Comparison of ENCODE assay signal across 8 cellular contexts in genomic region chr10:118850418-118851061, GRCh38.
DNase-seq lines count a peak whose midpoint lies in the region; ATAC-seq, FAIRE-seq and TF ChIP-seq lines count a peak whose summit lies in the region.

No MANE protein-coding gene starts in this region.

- H3K4me2 ChIP-seq in fibroblast of lung (ENCODE audit: extremely low read depth, insufficient read depth, low read length): no peak overlapping the region

- no peak overlapping the region for H2AFZ ChIP-seq in fibroblast of lung (ENCODE audit: low read length)

- no peak overlapping the region for H3K27ac ChIP-seq in fibroblast of lung (ENCODE audit: insufficient read depth, low read length)
- no peak overlapping the region for H3K27ac ChIP-seq in pancreas

- TF ChIP-seq CTCF in fibroblast of lung (conservative IDR thresholded peaks at IDR 0.05 in 1 of 2, IDR thresholded peaks at IDR 0.05 in 1 of 2; ENCODE audit: low read depth in 1 of 2, low read length in 2 of 2) (peak; percentile 62 to 67), pancreas (IDR thresholded peaks at IDR 0.05) (peak in 3 of 4 donors; percentile 20 to 40 (median 34))

- ATAC-seq in HG02798 (IDR thresholded peaks at IDR 0.05; ENCODE audit: poor library complexity, unreplicated experiment) (peak; percentile 55), pancreas (peak in 3 of 4 donors; percentile 59 to 76 (median 69)), GM19328 (IDR thresholded peaks at IDR 0.05; ENCODE audit: unreplicated experiment) (no peak)

- no peak for FAIRE-seq in pancreas (lab: Jason Lieb, UNC)

- H3K79me2 ChIP-seq in fibroblast of lung (ENCODE audit: control insufficient read depth, insufficient read depth, low read length): no peaks in the 10 kb centered on the region

- H3K27me3 ChIP-seq in fibroblast of lung (ENCODE audit: control insufficient read depth, insufficient read depth, low read length) (no peaks in the 10 kb centered on the region), pancreas (no peaks in the 10 kb centered on the region)

- H3K36me3 ChIP-seq in fibroblast of lung (ENCODE audit: control insufficient read depth, insufficient read depth, low read length) (no peaks in the 10 kb centered on the region), pancreas (no peaks in the 10 kb centered on the region)

- H3K4me3 ChIP-seq in fibroblast of lung (replicated peaks in 1 of 4; ENCODE audit: control extremely low read depth in 1 of 4, insufficient read depth in 1 of 4, low read depth in 3 of 4, low read length in 4 of 4) (no peak overlapping the region), pancreas (no peak overlapping the region)

- H4K20me1 ChIP-seq in fibroblast of lung (ENCODE audit: control insufficient read depth, extremely low read depth, insufficient read depth, low read length): no peaks in the 10 kb centered on the region

- WGBS in pancreas, 2 donors: 31 to 33% methylated on average over 3 of the region's 3 CpGs

- H3K9me3 ChIP-seq in fibroblast of lung (ENCODE audit: control insufficient read depth, insufficient read depth, low read depth, low read length): no peaks in the 10 kb centered on the region
- no peaks in the 10 kb centered on the region for H3K9me3 ChIP-seq in pancreas

- H3K9ac ChIP-seq in fibroblast of lung (ENCODE audit: insufficient read depth, low read length): no peak overlapping the region

- DNase-seq in DMS153 treated with DMSO at 0.1 percent for 48 hours (lab: John Stamatoyannopoulos, UW; ENCODE audit: unreplicated experiment): peak; percentile 35
- DNase-seq in NOMO-1 treated with DMSO at 0.1 percent for 48 hours (lab: John Stamatoyannopoulos, UW; ENCODE audit: unreplicated experiment): peak; percentile 33
- DNase-seq in activated CD8-positive, alpha-beta memory T cell treated with anti-CD3 and anti-CD28 coated beads, Interleukin-2, amount 50 U/mL, for 4 hours: peak; percentile 63
- DNase-seq in fibroblast of lung (ENCODE audit: low read depth in 2 of 2): peak; percentile 32 to 51
- peak; percentile 41 to 88 (median 67) for DNase-seq in pancreas
- DNase-seq in NCI-H1930 (lab: John Stamatoyannopoulos, UW): no peak

- intact Hi-C loops in pancreas (cut with DNase I): no loop called here

- H3K4me1 ChIP-seq in fibroblast of lung (ENCODE audit: control insufficient read depth, extremely low read depth, insufficient read depth, low read length) (no peaks in the 10 kb centered on the region), pancreas (no peaks in the 10 kb centered on the region)

Comparison
In these comparisons a context has a peak if more than half of its experiments do, and no peak if none do; other contexts are left out.
1. DNase-seq: peak in DMS153 treated with DMSO at 0.1 percent for 48 hours (single experiment), NOMO-1 treated with DMSO at 0.1 percent for 48 hours (single experiment), activated CD8-positive, alpha-beta memory T cell treated with anti-CD3 and anti-CD28 coated beads, Interleukin-2, amount 50 U/mL, for 4 hours (single experiment), fibroblast of lung (2 of 2) and pancreas (6 of 6); none in NCI-H1930 (0 of 2).